Comparison of ENCODE assay signal across 8 cellular contexts in genomic region chr16:70522216-70523000, GRCh38. TPM values are rescaled to one million over a fixed set of nuclear protein-coding genes. Genes with fewer than 3 reads are reported as not detected.
DNase-seq lines count a peak whose midpoint lies in the region; ATAC-seq and TF ChIP-seq lines count a peak whose summit lies in the region.

No MANE protein-coding gene starts in this region.

- TF ChIP-seq CTCF in lung (IDR thresholded peaks at IDR 0.05; ENCODE audit: control extremely low read depth, extremely low read depth): no peak

- peak overlapping the region; percentile 98 for H3K4me3 Mint-ChIP-seq in stimulated activated naive CD8-positive, alpha-beta T cell treated with anti-CD3 and anti-CD28 coated beads, Interleukin-15, Interleukin-2, amounts not matched to agents 100 ng/mL and 50 ng/mL, for 24 hours

- peaks cover 34% of the 10 kb centered on the region for H3K36me3 Mint-ChIP-seq in stimulated activated naive CD8-positive, alpha-beta T cell treated with anti-CD3 and anti-CD28 coated beads, Interleukin-15, Interleukin-2, amounts not matched to agents 100 ng/mL and 50 ng/mL, for 24 hours (ENCODE audit: low read depth)

- H3K9me3 ChIP-seq in adipocyte (ENCODE audit: control insufficient read depth, low read length) (no peaks in the 10 kb centered on the region), lung (ENCODE audit: control insufficient read depth in 2 of 2, insufficient read depth in 1 of 2, low read length in 1 of 2) (no peaks in the 10 kb centered on the region)

- peak overlapping the region; percentile 100 for H3K27ac Mint-ChIP-seq in stimulated activated naive CD8-positive, alpha-beta T cell treated with anti-CD3 and anti-CD28 coated beads, Interleukin-15, Interleukin-2, amounts not matched to agents 100 ng/mL and 50 ng/mL, for 24 hours

- H3K4me1 ChIP-seq in adipocyte (ENCODE audit: control insufficient read depth, insufficient read depth, low read length) (peaks cover 42% of the 10 kb centered on the region), lung (ENCODE audit: control insufficient read depth in 2 of 2, insufficient read depth in 2 of 2, low read length in 2 of 2) (peaks cover 11% of the 10 kb centered on the region in 2 donors)

- no peak for DNase-seq in stimulated activated naive CD8-positive, alpha-beta T cell treated with anti-CD3 and anti-CD28 coated beads, Interleukin-15, Interleukin-2, amounts not matched to agents 100 U/mL and 50 U/mL, for 24 hours
- no peak for DNase-seq in adipocyte (ENCODE audit: low read depth)
- DNase-seq in lung (ENCODE audit: low spot score): no peak
- no peak for DNase-seq in effector CD4-positive, alpha-beta T cell
- no peak for DNase-seq in NCI-H2107 treated with DMSO at 0.1 percent for 48 hours (lab: John Stamatoyannopoulos, UW; ENCODE audit: unreplicated experiment)

- peak overlapping the region; percentile 100 for H3K9ac ChIP-seq in adipocyte (ENCODE audit: low read length)

- no peaks in the 10 kb centered on the region for H3K9me3 Mint-ChIP-seq in stimulated activated naive CD8-positive, alpha-beta T cell treated with anti-CD3 and anti-CD28 coated beads, Interleukin-15, Interleukin-2, amounts not matched to agents 100 ng/mL and 50 ng/mL, for 24 hours

- H3K27me3 ChIP-seq in adipocyte (replicated peaks; ENCODE audit: control insufficient read depth, insufficient read depth, low read length) (no peaks in the 10 kb centered on the region), lung (ENCODE audit: control insufficient read depth, insufficient read depth) (no peaks in the 10 kb centered on the region)

- H3K27ac ChIP-seq in lung (ENCODE audit: low read depth in 1 of 2, low read length in 1 of 2): no peak overlapping the region

- peaks cover 20% of the 10 kb centered on the region for H3K36me3 ChIP-seq in adipocyte (ENCODE audit: control insufficient read depth, insufficient read depth, low read length, severe bottlenecking)
- peaks cover 3 to 4% of the 10 kb centered on the region in 2 donors for H3K36me3 ChIP-seq in lung (ENCODE audit: control insufficient read depth in 2 of 2, insufficient read depth in 2 of 2, low read length in 2 of 2)

- no peak for ATAC-seq in stimulated activated naive CD8-positive, alpha-beta T cell treated with anti-CD3 and anti-CD28 coated beads, Interleukin-15, Interleukin-2, amounts not matched to agents 100 U/mL and 50 U/mL, for 24 hours
- ATAC-seq in lung (ENCODE audit: insufficient read depth, low FRiP score): no peak
- no peak for ATAC-seq in GM19455 (IDR thresholded peaks at IDR 0.05; ENCODE audit: unreplicated experiment)
- no peak for ATAC-seq in HG02840 (IDR thresholded peaks at IDR 0.05; ENCODE audit: low FRiP score, unreplicated experiment)

- H3K4me3 ChIP-seq in adipocyte (ENCODE audit: low read length): peak overlapping the region; percentile 97
- H3K4me3 ChIP-seq in lung: peak overlapping the region; percentile 63

- 48 to 52% methylated on average over 16 of the region's 16 CpGs for WGBS in lung, 2 donors

- no peaks in the 10 kb centered on the region for H3K27me3 Mint-ChIP-seq in stimulated activated naive CD8-positive, alpha-beta T cell treated with anti-CD3 and anti-CD28 coated beads, Interleukin-15, Interleukin-2, amounts not matched to agents 100 ng/mL and 50 ng/mL, for 24 hours

- peaks cover 54% of the 10 kb centered on the region for H3K4me1 Mint-ChIP-seq in stimulated activated naive CD8-positive, alpha-beta T cell treated with anti-CD3 and anti-CD28 coated beads, Interleukin-15, Interleukin-2, amounts not matched to agents 100 ng/mL and 50 ng/mL, for 24 hours (ENCODE audit: low read depth)

RNA-seq across cellular contexts. Expression of gene COG4, which starts 0.9 kb away (rescaled TPM):
- total RNA-seq in lung: 10 to 100 TPM; 38.4 to 65.8 TPM
- 10 to 100 TPM; 29.3 to 40.4 TPM for polyA plus RNA-seq in lung

RNA-seq across cellular contexts. Expression of gene SF3B3, which starts 1.2 kb away (rescaled TPM):
- 100 to 1,000 TPM; 129 to 242 TPM for total RNA-seq in lung
- polyA plus RNA-seq in lung: 10 to 100 TPM; 73.7 to 73.9 TPM
